1 cellular context compared by ENCODE assay signal in genomic region chr5:139475865-139476651, GRCh38.
TF ChIP-seq lines count a peak whose summit lies in the region.

No MANE protein-coding gene starts in this region.

TF ChIP-seq in HEK293, 187 proteins besides CTCF, POLR2A, EP300 and RAD21 (continued from another document):
- TF ChIP-seq ZNF280D (tag by site-specific recombination; IDR thresholded peaks at IDR 0.05) (no peak), ZNF184 (tag by site-specific recombination; IDR thresholded peaks at IDR 0.05) (no peak)
TF ChIP-seq in HEK293: peak in this region for 1.
